ENCODE assay signal across 1 cellular context in the genomic region with DNA sequence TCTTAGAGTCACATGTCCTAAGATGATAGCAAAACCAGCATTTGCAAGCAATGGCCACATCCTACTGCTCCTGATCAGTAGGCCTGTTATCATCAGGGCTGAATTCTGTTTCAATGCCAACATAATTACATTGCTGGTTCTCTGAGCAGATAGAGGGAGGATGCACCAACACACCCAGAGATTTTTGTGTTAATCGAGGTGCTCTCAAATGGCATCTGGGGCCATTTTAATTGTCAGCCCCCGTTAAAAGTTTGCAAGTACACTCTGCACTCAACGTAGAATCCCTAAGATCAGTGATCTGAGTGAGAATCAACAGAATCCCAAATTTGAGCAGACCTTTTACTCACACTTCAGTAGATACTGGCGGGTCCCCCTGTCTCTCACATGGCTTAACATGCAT.
TF ChIP-seq lines count a peak whose summit lies in the region.

No MANE protein-coding gene starts in this region.

TF ChIP-seq in endothelial cell of umbilical vein, 7 proteins besides CTCF, POLR2A, EP300 and RAD21:
- no peak for TF ChIP-seq POLR2AphosphoS5 (IDR thresholded peaks at IDR 0.05; ENCODE audit: insufficient read depth, low read depth, low read length)
- TF ChIP-seq EZH2 (IDR thresholded peaks at IDR 0.05; ENCODE audit: borderline replicate concordance, low read depth, low read length, severe bottlenecking), result no peak
- TF ChIP-seq FOS (IDR thresholded peaks at IDR 0.05; ENCODE audit: borderline replicate concordance, insufficient read depth, low read length), result no peak
- TF ChIP-seq GATA2 (IDR thresholded peaks at IDR 0.05; ENCODE audit: insufficient read depth, insufficient read length, low read depth, low read length), result no peak
- no peak for TF ChIP-seq JUN (IDR thresholded peaks at IDR 0.05; ENCODE audit: borderline replicate concordance, insufficient read depth, insufficient read length, low read depth)
- TF ChIP-seq MAX (IDR thresholded peaks at IDR 0.05; ENCODE audit: insufficient read depth, insufficient read length), result no peak
- TF ChIP-seq MYC (IDR thresholded peaks at IDR 0.05; ENCODE audit: low read depth, low read length), result no peak
